In genomic region chr1:121183867-121184266, GRCh38 we compare ENCODE assay signal across 9 cellular contexts. TPM values are rescaled to one million over a fixed set of nuclear protein-coding genes. Genes with fewer than 3 reads are reported as not detected.
DNase-seq lines count a peak whose midpoint lies in the region; ATAC-seq and TF ChIP-seq lines count a peak whose summit lies in the region.
"Not testable (repeated sequence)": the region's sequence is repeated elsewhere in the genome, so short reads cannot be mapped to it uniquely, and the experiment has no call there.
"Had no signal": no experiment of that assay in that cellular context is flagged by ENCODE, and none has a peak within 500 bp of the region (broad histone marks: within the 10 kb centered on the region; RNA-seq: fewer than 3 reads in every experiment).

No MANE protein-coding gene starts in this region.

- TF ChIP-seq POLR2A in HCT116 (IDR thresholded peaks at IDR 0.05; ENCODE audit: borderline replicate concordance, extremely low read depth, insufficient read depth, insufficient read length); spleen (IDR thresholded peaks at IDR 0.05): not testable (repeated sequence)

- DNase-seq in ACHN (peak; percentile 3), cardiac muscle cell (ENCODE audit: low read depth in 1 of 2, low spot score in 1 of 2) (peak in 1 of 2 donors; percentile 0), spleen (peak; percentile 83)
- DNase-seq in HCT116 (ENCODE audit: low read depth, low spot score); Panc1 (ENCODE audit: low read depth, low spot score); choroid plexus epithelial cell (ENCODE audit: low read depth): not testable (repeated sequence)
- peak; percentile 15 for DNase-seq in activated T-cell treated with anti-CD3 and anti-CD28 coated beads, Interleukin-2, amount 50 U/mL, for 1 hour

- not testable (repeated sequence) for H3K4me2 ChIP-seq in HCT116 (ENCODE audit: low read length)

- TF ChIP-seq RAD21 in HCT116 (IDR thresholded peaks at IDR 0.05; ENCODE audit: low read depth): not testable (repeated sequence)

- not testable (repeated sequence) for H3K27ac ChIP-seq in HCT116 (ENCODE audit: low read depth, low read length); Panc1 (ENCODE audit: low read length); cardiac muscle cell
- H3K27ac ChIP-seq in spleen: peak overlapping the region in 1 of 8 donors; percentile 38

- H3K4me3 ChIP-seq in HCT116 (replicated peaks in 1 of 2; ENCODE audit: low read depth in 1 of 2, low read length in 2 of 2) (peak overlapping the region; percentile 38 to 44; a peak in 3 of 4 replicates), Panc1 (ENCODE audit: low read depth in 2 of 2, low read length in 2 of 2) (peak overlapping the region; percentile 45 to 58), choroid plexus epithelial cell (ENCODE audit: low read depth, low read length) (peak overlapping the region; percentile 53), cardiac muscle cell (peak overlapping the region; percentile 45), mononuclear cell (ENCODE audit: low read length) (peak overlapping the region; percentile 23), spleen (peak overlapping the region in 6 of 8 donors; percentile 26 to 65 (median 42))

- H3K9ac ChIP-seq in HCT116 (ENCODE audit: low read length): peak overlapping the region; percentile 39; the same call in 1 of the 2 replicates

- H3K4me1 ChIP-seq in HCT116 (ENCODE audit: control insufficient read depth in 1 of 2, insufficient read depth in 2 of 2, low read length in 2 of 2); Panc1 (ENCODE audit: control insufficient read depth, insufficient read depth, low read length); cardiac muscle cell (ENCODE audit: low read depth); mononuclear cell (ENCODE audit: insufficient read depth, low read length): not testable (repeated sequence)
- H3K4me1 ChIP-seq in spleen: peaks cover 0 to 13% (median 0%) of the 10 kb centered on the region in 6 donors

- not testable (repeated sequence) for H2AFZ ChIP-seq in HCT116 (ENCODE audit: low read depth, low read length, poor library complexity, severe bottlenecking)

- RAD21 ChIA-PET in HCT116 (lab: Charles Lee; ENCODE audit: low non-redundant PET in 1 of 2, low total read pairs in 2 of 2, uncharacterized antibody in 2 of 2, unreplicated experiment in 2 of 2): not testable (repeated sequence)

- H3K36me3 ChIP-seq in HCT116 (ENCODE audit: control insufficient read depth in 1 of 2, insufficient read depth in 2 of 2, low read length in 2 of 2); Panc1 (ENCODE audit: control insufficient read depth, insufficient read depth, low read length); cardiac muscle cell; spleen: not testable (repeated sequence)

- BruUV-seq in HCT116 (replicated peaks; lab: Mats Ljungman, UMichigan); Panc1 (replicated peaks; lab: Mats Ljungman, UMichigan): not testable (repeated sequence)

- not testable (repeated sequence) for H3K27me3 ChIP-seq in HCT116 (ENCODE audit: insufficient read depth, low read length); Panc1 (ENCODE audit: control insufficient read depth, insufficient read depth, low read length); cardiac muscle cell; mononuclear cell (ENCODE audit: insufficient read depth, low read length); spleen (replicated peaks in 1 of 7)

- TF ChIP-seq CTCF in HCT116 (IDR thresholded peaks at IDR 0.05 in 2 of 3, conservative IDR thresholded peaks at IDR 0.05 in 1 of 3; ENCODE audit: borderline replicate concordance in 1 of 3, insufficient read depth in 1 of 3, low read depth in 2 of 3, low read length in 2 of 3); Panc1 (IDR thresholded peaks at IDR 0.05); choroid plexus epithelial cell (conservative IDR thresholded peaks at IDR 0.05; ENCODE audit: low read depth, low read length); cardiac muscle cell (IDR thresholded peaks at IDR 0.05; ENCODE audit: low read depth, low read length); spleen (IDR thresholded peaks at IDR 0.05 in 8 of 11, conservative IDR thresholded peaks at IDR 0.05 in 3 of 11): not testable (repeated sequence)

- POLR2A ChIA-PET in HCT116 (lab: Charles Lee); Panc1 (lab: Charles Lee): not testable (repeated sequence)

- not testable (repeated sequence) for H3K9me3 ChIP-seq in HCT116 (ENCODE audit: control insufficient read depth in 1 of 2, insufficient read depth in 1 of 2, low read depth in 1 of 2, low read length in 2 of 2); Panc1 (ENCODE audit: control insufficient read depth, insufficient read depth, low read depth, low read length); cardiac muscle cell (ENCODE audit: low read depth); mononuclear cell (ENCODE audit: low read depth, low read length); spleen

- H3K79me2 ChIP-seq in HCT116 (ENCODE audit: insufficient read depth, low read length): not testable (repeated sequence)

- not testable (repeated sequence) for H4K20me1 ChIP-seq in HCT116 (ENCODE audit: insufficient read depth)

- ATAC-seq in HCT116 (peak; percentile 9; the same call in 1 of the 2 replicates), Panc1 (peak; percentile 28)

- not testable (repeated sequence) for H3K9me2 ChIP-seq in HCT116 (ENCODE audit: insufficient read depth)

- CTCF ChIA-PET in HCT116 (lab: Charles Lee); Panc1 (lab: Charles Lee): not testable (repeated sequence)

- in situ Hi-C loops in ACHN (cut with HindIII; ENCODE audit: low pct_ligation_motif_present, low pct_unique_long_range_greater_than_20kb, low sequenced_read_pairs); Panc1 (cut with HindIII; ENCODE audit: low pct_unique_long_range_greater_than_20kb, low sequenced_read_pairs): not testable (repeated sequence)

- 1 to 2% (median 2%) methylated on average over 7 to 16 of the region's 31 CpGs; no CpG with 5 or more reads in 1 of the 5 donors for WGBS in spleen, 5 donors

- intact Hi-C loops in HCT116 (cut with micrococcal nuclease); Panc1 (cut with micrococcal nuclease; ENCODE audit: unreplicated experiment); spleen (cut with DNase I; ENCODE audit: low total_unique reads): not testable (repeated sequence)

RNA-seq across cellular contexts. Expression of gene FAM72B, which starts 0.3 kb away (rescaled TPM):
- 10.2 TPM for total RNA-seq in HCT116 (2021; ENCODE audit: unreplicated experiment)
- 9.8 and 10.7 TPM in 2 replicates for polyA plus RNA-seq in HCT116 (2012)
- 24.9 TPM for total RNA-seq in Panc1 (2021; ENCODE audit: unreplicated experiment)
- polyA plus RNA-seq in Panc1 (2012; ENCODE audit: insufficient read length): 21.9 TPM
- 1.0 and 6.8 TPM in 2 replicates for total RNA-seq in cardiac muscle cell
- 1.8 and 13.4 TPM in 2 replicates for polyA plus RNA-seq in cardiac muscle cell
- total RNA-seq in mononuclear cell: 0.42 TPM
- total RNA-seq in spleen: 1 to 10 TPM; 1.4 to 6.2 (median 2.5) TPM
- 1 to 10 TPM; 1.5 to 3.8 (median 2.6) TPM for polyA plus RNA-seq in spleen
- total RNA-seq: body of pancreas had no signal

RNA-seq across cellular contexts. Expression of gene SRGAP2C, which starts 0.9 kb away (rescaled TPM):
- 21.3 TPM for total RNA-seq in HCT116 (2021; ENCODE audit: unreplicated experiment)
- polyA plus RNA-seq in HCT116 (2012): 2.5 and 3.0 TPM in 2 replicates
- total RNA-seq in Panc1 (2021; ENCODE audit: unreplicated experiment): 50.5 TPM
- polyA plus RNA-seq in Panc1 (2012; ENCODE audit: insufficient read length): 20.2 TPM
- 20.0 and 21.5 TPM in 2 replicates for total RNA-seq in cardiac muscle cell
- polyA plus RNA-seq in cardiac muscle cell: 10.0 and 18.7 TPM in 2 replicates
- 10.6 TPM for total RNA-seq in mononuclear cell
- total RNA-seq in spleen: 10 to 100 TPM; 29.5 to 78.6 (median 37.4) TPM
- 1 to 10 TPM; 2.6 to 7.4 (median 3.4) TPM for polyA plus RNA-seq in spleen
